In genomic region chr21:39715804-39716397, GRCh38 we compare ENCODE assay signal across 8 cellular contexts. TPM values are rescaled to one million over a fixed set of nuclear protein-coding genes. Genes with fewer than 3 reads are reported as not detected.
DNase-seq lines count a peak whose midpoint lies in the region; ATAC-seq, FAIRE-seq and TF ChIP-seq lines count a peak whose summit lies in the region.

No MANE protein-coding gene starts in this region.

- H3K9ac ChIP-seq in IMR-90 (ENCODE audit: low read depth, low read length): no peak overlapping the region

- no peak overlapping the region for H2AK5ac ChIP-seq in IMR-90 (ENCODE audit: low read depth, low read length)

- H4K20me1 ChIP-seq in IMR-90 (ENCODE audit: insufficient read depth, low read length): no peaks in the 10 kb centered on the region

- peak; percentile 62 for TF ChIP-seq RAD21 in IMR-90 (IDR thresholded peaks at IDR 0.05; ENCODE audit: low read length)

- H3K4me1 ChIP-seq in IMR-90 (ENCODE audit: control insufficient read depth, insufficient read depth, low read length) (no peaks in the 10 kb centered on the region), body of pancreas (peaks cover 12% of the 10 kb centered on the region)

- FAIRE-seq in islet of Langerhans (lab: Jason Lieb, UNC): peak; percentile 69

- intact Hi-C loops in IMR-90 (cut with micrococcal nuclease) (loop anchor here (1.0 kb wide), 1 partner anchor 198 kb away; no protein-coding TSS in a partner anchor), body of pancreas (cut with DNase I) (no loop called here), posterior vena cava (cut with DNase I) (loop anchor here in 1 of 2 donors (5.0 kb wide), 1 partner anchor 189 kb away; no protein-coding TSS in a partner anchor)

- POLR2A ChIA-PET in IMR-90 (lab: Charles Lee; ENCODE audit: unreplicated experiment): no interaction called here

- peak overlapping the region; percentile 18 for H2AFZ ChIP-seq in IMR-90 (replicated peaks; ENCODE audit: low read length, poor library complexity)

- CTCF ChIA-PET in IMR-90 (lab: Yijun Ruan, JAX): interaction anchor here (1.3 to 1.4 kb wide), 2 partner anchors 198 to 201 kb away, joined by 3 to 7 read pairs; no protein-coding TSS in a partner anchor

- H3K18ac ChIP-seq in IMR-90 (ENCODE audit: low read depth, low read length): no peak overlapping the region

- ATAC-seq in IMR-90 (ENCODE audit: low read depth) (peak; percentile 66), body of pancreas (peak; percentile 65), GM18909 (IDR thresholded peaks at IDR 0.05; ENCODE audit: poor library complexity, unreplicated experiment) (no peak)

- no peak overlapping the region for H2BK15ac ChIP-seq in IMR-90 (ENCODE audit: low read depth, low read length)

- TF ChIP-seq POLR2A in IMR-90 (IDR thresholded peaks at IDR 0.05; ENCODE audit: low read depth, low read length): no peak
- TF ChIP-seq POLR2A in body of pancreas (IDR thresholded peaks at IDR 0.05): no peak

- WGBS in IMR-90 (ENCODE audit: extremely low coverage in 2 of 2, insufficient read length in 1 of 2), 2 experiments: no CpG with 5 or more reads among the region's 10 CpGs
- WGBS in body of pancreas, 2 donors: 27 to 29% methylated on average over 10 of the region's 10 CpGs

- H2BK20ac ChIP-seq in IMR-90 (ENCODE audit: low read depth, low read length): no peak overlapping the region

- no peak overlapping the region for H4K8ac ChIP-seq in IMR-90 (ENCODE audit: low read depth in 2 of 2, low read length in 2 of 2)

- H2AK9ac ChIP-seq in IMR-90 (replicated peaks; ENCODE audit: low read depth, low read length, poor library complexity): no peak overlapping the region

- no peak overlapping the region for H2BK5ac ChIP-seq in IMR-90 (ENCODE audit: low read depth, low read length, poor library complexity, severe bottlenecking)

- in situ Hi-C loops in IMR-90 (cut with MboI; ENCODE audit: low sequenced_read_pairs): loop anchor here (5.0 kb wide), 1 partner anchor 199 kb away; no protein-coding TSS in a partner anchor
- in situ Hi-C loops in SK-MEL-5 (cut with HindIII; ENCODE audit: low pct_unique_long_range_greater_than_20kb, low sequenced_read_pairs): loop anchor here (25.0 kb wide), 1 partner anchor 204 kb away; no protein-coding TSS in a partner anchor

- no peaks in the 10 kb centered on the region for H3K9me1 ChIP-seq in IMR-90 (ENCODE audit: insufficient read depth, low read length)

- DNase-seq in DMS153 (lab: John Stamatoyannopoulos, UW) (peak; percentile 19), IMR-90 (peak; percentile 32), SK-MEL-5 (ENCODE audit: low read depth, low spot score) (peak; percentile 53), body of pancreas (peak; percentile 67 to 80 (median 73)), posterior vena cava (ENCODE audit: low spot score) (no peak)
- DNase-seq in stimulated activated CD4-positive, alpha-beta T cell treated with anti-CD3 and anti-CD28 coated beads, Interleukin-4, amount 100 ng/mL, for 24 hours: peak; percentile 32

- H2BK120ac ChIP-seq in IMR-90 (ENCODE audit: low read depth, low read length): no peak overlapping the region

- TF ChIP-seq CTCF in IMR-90 (conservative IDR thresholded peaks at IDR 0.05; ENCODE audit: low read depth, low read length): peak; percentile 63
- TF ChIP-seq CTCF in body of pancreas (IDR thresholded peaks at IDR 0.05): peak; percentile 40 to 71 (median 65)

- no peaks in the 10 kb centered on the region for H3K27me3 ChIP-seq in IMR-90 (ENCODE audit: control insufficient read depth, insufficient read depth, low read length)
- H3K27me3 ChIP-seq in body of pancreas: no peaks in the 10 kb centered on the region

- no peak overlapping the region for H3K4me2 ChIP-seq in IMR-90 (ENCODE audit: low read depth, low read length)

- H3K14ac ChIP-seq in IMR-90 (replicated peaks; ENCODE audit: low read depth, low read length): no peak overlapping the region

- no TSS peak for BruUV-seq in IMR-90 (replicated peaks; lab: Mats Ljungman, UMichigan)

- no peak overlapping the region for H4K5ac ChIP-seq in IMR-90 (ENCODE audit: low read depth, low read length)

- no peak overlapping the region for H3K27ac ChIP-seq in IMR-90 (ENCODE audit: insufficient read depth, low read length)
- no peak overlapping the region for H3K27ac ChIP-seq in body of pancreas

- H3K36me3 ChIP-seq in IMR-90 (ENCODE audit: control insufficient read depth, insufficient read depth, low read length): no peaks in the 10 kb centered on the region
- no peaks in the 10 kb centered on the region for H3K36me3 ChIP-seq in body of pancreas (replicated peaks in 1 of 2; ENCODE audit: insufficient read depth in 1 of 2, low read depth in 2 of 2)

- no peak overlapping the region for H4K91ac ChIP-seq in IMR-90 (ENCODE audit: insufficient read depth, low read depth, low read length)

- H3K4ac ChIP-seq in IMR-90 (ENCODE audit: low read depth, low read length): no peak overlapping the region

- no peaks in the 10 kb centered on the region for H3K79me1 ChIP-seq in IMR-90 (ENCODE audit: low read depth in 1 of 2, low read length in 2 of 2)

- H3K4me3 ChIP-seq in IMR-90 (ENCODE audit: insufficient read depth, low read depth, low read length) (no peak overlapping the region), body of pancreas (no peak overlapping the region)

- H3K23ac ChIP-seq in IMR-90 (ENCODE audit: low read depth, low read length): no peak overlapping the region

- H3K9me3 ChIP-seq in IMR-90 (ENCODE audit: control insufficient read depth, insufficient read depth, low read length) (no peaks in the 10 kb centered on the region), body of pancreas (no peaks in the 10 kb centered on the region)

- no peak overlapping the region for H3K56ac ChIP-seq in IMR-90 (ENCODE audit: extremely low read depth, insufficient read depth, low read length)

- dilution Hi-C loops in IMR-90 (cut with HindIII; ENCODE audit: low sequenced_read_pairs, unreplicated experiment): loop anchor here (25.0 kb wide), 1 partner anchor 204 kb away; no protein-coding TSS in a partner anchor

TF ChIP-seq in IMR-90, 13 proteins besides CTCF, POLR2A, EP300 and RAD21:
- TF ChIP-seq FOS (IDR thresholded peaks at IDR 0.05; ENCODE audit: low read depth, low read length): no peak
- TF ChIP-seq SMC3 (IDR thresholded peaks at IDR 0.05; ENCODE audit: low read depth, low read length): peak; percentile 71
- no peak for TF ChIP-seq BHLHE40 (IDR thresholded peaks at IDR 0.05; ENCODE audit: low read depth, low read length)
- TF ChIP-seq MAFK (IDR thresholded peaks at IDR 0.05; ENCODE audit: low read depth, low read length): no peak
- TF ChIP-seq MXI1 (IDR thresholded peaks at IDR 0.05; ENCODE audit: borderline replicate concordance, low read depth, low read length): no peak
- no peak for TF ChIP-seq RFX5 (IDR thresholded peaks at IDR 0.05; ENCODE audit: low read depth, low read length)

RNA-seq across cellular contexts. Expression of gene IGSF5, which starts 29.1 kb away (rescaled TPM):
- total RNA-seq in IMR-90 (2012; rRNA removed) (not detected in 2 replicates), body of pancreas (1 to 10 TPM; 2.6 to 3.6 TPM), posterior vena cava (under 1 TPM; 0.33 to 0.46 TPM)
- not detected in 2 replicates for polyA plus RNA-seq in IMR-90 (2012; rRNA removed)
- polyA plus RNA-seq in IMR-90 (2012; cell fraction: cytosol; rRNA removed): not detected in 2 replicates
- not detected in 2 replicates for polyA plus RNA-seq in IMR-90 (2012; cell fraction: nucleus; rRNA removed; ENCODE audit: low replicate concordance)
- 0.48 TPM in 2 replicates for total RNA-seq in SK-MEL-5 (2014; rRNA removed; shearing (Covaris generic))
- 0.35 TPM in 1 of 2 replicates, not detected in the other for polyA plus RNA-seq in SK-MEL-5 (2015; cell fraction: cytosol; rRNA removed)
- polyA plus RNA-seq in SK-MEL-5 (2015; cell fraction: nucleus; rRNA removed): not detected in 2 replicates
